Comparison of ENCODE assay signal across 22 cellular contexts in the genomic region with DNA sequence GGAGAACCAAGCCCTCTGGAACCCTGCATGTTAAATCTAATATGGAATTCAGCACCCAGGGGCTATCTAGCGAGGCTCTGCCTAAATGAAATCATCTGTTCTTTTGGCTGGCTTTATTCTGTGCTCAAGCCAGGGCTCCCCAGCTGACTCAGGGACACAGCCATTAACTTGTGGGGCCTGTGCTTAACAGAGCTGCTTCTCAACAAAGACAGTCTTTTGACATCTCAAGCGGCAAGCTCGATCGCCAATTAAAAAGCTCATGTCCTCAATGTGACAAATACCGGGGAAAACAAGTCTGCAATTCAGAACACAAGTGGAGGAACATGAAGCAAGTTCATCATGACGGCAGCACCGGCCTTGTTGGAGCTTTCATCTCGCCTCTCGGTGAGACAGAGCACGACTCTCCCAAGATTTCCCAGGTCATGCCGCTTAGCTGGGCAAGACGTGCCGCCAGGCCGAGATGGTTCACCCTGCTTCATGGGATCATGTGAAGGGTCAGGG.
DNase-seq lines count a peak whose midpoint lies in the region; ATAC-seq and TF ChIP-seq lines count a peak whose summit lies in the region.
"Had no signal": no experiment of that assay in that cellular context is flagged by ENCODE, and none has a peak within 500 bp of the region (broad histone marks: within the 10 kb centered on the region; RNA-seq: fewer than 3 reads in every experiment).

No MANE protein-coding gene starts in this region.

- no peak overlapping the region for H2AFZ ChIP-seq in OCI-LY3 (ENCODE audit: low read depth, low read length)

- H3K4me1 ChIP-seq in OCI-LY3 (ENCODE audit: low read length) (peaks cover 24% of the 10 kb centered on the region), gastroesophageal sphincter (peaks cover 0 to 54% (median 11%) of the 10 kb centered on the region in 3 donors)

- no peak overlapping the region for H3K27ac ChIP-seq in OCI-LY3 (ENCODE audit: low read length)
- H3K27ac ChIP-seq in gastroesophageal sphincter = peak overlapping the region in 1 of 4 donors; percentile 10
- H3K27ac ChIP-seq: epithelial cell of prostate, foreskin keratinocyte, KMS-11 had no signal

- TF ChIP-seq POLR2A in gastroesophageal sphincter (IDR thresholded peaks at IDR 0.05) = no peak

- DNase-seq in epidermal melanocyte (ENCODE audit: insufficient read length, low spot score) (peak; percentile 46), left ventricle myocardium superior (no peak), SIG-M5 (lab: John Stamatoyannopoulos, UW) (no peak)
- DNase-seq in stimulated activated CD8-positive, alpha-beta memory T cell treated with anti-CD3 and anti-CD28 coated beads, Interleukin-4, amount 100 ng/mL, for 48 hours = peak; percentile 7
- DNase-seq in stimulated activated CD4-positive, alpha-beta T cell treated with anti-CD3 and anti-CD28 coated beads, Interleukin-4, amount 100 ng/mL, for 4 hours = no peak
- DNase-seq: activated CD4-positive, alpha-beta T cell treated with anti-CD3 and anti-CD28 coated beads, Interleukin-2, amount 10 ng/mL, durations not matched to agents 24 days and 14 days; activated naive CD4-positive, alpha-beta T cell; activated T-cell treated with anti-CD3 and anti-CD28 coated beads, Interleukin-2, amount 50 U/mL, for 48 hours; DMS79 treated with DMSO at 0.1 percent for 48 hours; effector CD4-positive, alpha-beta T cell; foreskin keratinocyte; natural killer cell; NCI-H1436 treated with DMSO at 0.1 percent for 48 hours; NCI-H446 treated with DMSO at 0.1 percent for 48 hours; SHP77; stimulated activated CD4-positive, alpha-beta T cell treated with anti-CD3 and anti-CD28 coated beads, Interleukin-4, amount 100 ng/mL, for 24 hours; stimulated activated naive CD4-positive, alpha-beta T cell had no signal

- H4K20me1 ChIP-seq in OCI-LY3 (ENCODE audit: insufficient read depth, low read length) = no peaks in the 10 kb centered on the region

- WGBS in gastroesophageal sphincter (ENCODE audit: low coverage in 1 of 2), 2 donors = 86 to 96% methylated on average over 1 to 9 of the region's 14 CpGs

- H3K4me3 ChIP-seq in OCI-LY3 (ENCODE audit: low read length) (no peak overlapping the region), gastroesophageal sphincter (no peak overlapping the region)

- no peak overlapping the region for H3K9ac ChIP-seq in OCI-LY3 (ENCODE audit: low read length)
- H3K9ac ChIP-seq: KMS-11 had no signal

- TF ChIP-seq EP300 in gastroesophageal sphincter (IDR thresholded peaks at IDR 0.05) = no peak

- H3K27me3 ChIP-seq in OCI-LY3 (ENCODE audit: low read depth, low read length) = no peaks in the 10 kb centered on the region; the same call in 1 of the 2 replicates
- H3K27me3 ChIP-seq in gastroesophageal sphincter = no peaks in the 10 kb centered on the region

- H3K79me2 ChIP-seq in OCI-LY3 (ENCODE audit: low read length) = no peaks in the 10 kb centered on the region

- no peak for TF ChIP-seq CTCF in OCI-LY3 (IDR thresholded peaks at IDR 0.05; ENCODE audit: low read depth, low read length)
- TF ChIP-seq CTCF in gastroesophageal sphincter (IDR thresholded peaks at IDR 0.05) = no peak

- ATAC-seq in left ventricle myocardium superior (peak; percentile 87), gastroesophageal sphincter (no peak), HG02571 (IDR thresholded peaks at IDR 0.05; ENCODE audit: unreplicated experiment) (no peak)
- ATAC-seq: foreskin keratinocyte, natural killer cell had no signal

- H3K9me3 ChIP-seq in OCI-LY3 (ENCODE audit: insufficient read depth, low read length) = no peaks in the 10 kb centered on the region
- no peaks in the 10 kb centered on the region for H3K9me3 ChIP-seq in gastroesophageal sphincter

- peak overlapping the region; percentile 47; the same call in 1 of the 2 replicates for H3K4me2 ChIP-seq in OCI-LY3 (ENCODE audit: low read length)
- H3K4me2 ChIP-seq: KMS-11 had no signal

- H3K36me3 ChIP-seq in OCI-LY3 (replicated peaks; ENCODE audit: low read depth, low read length) (no peaks in the 10 kb centered on the region), gastroesophageal sphincter (no peaks in the 10 kb centered on the region)

- intact Hi-C loops in left ventricle myocardium superior (cut with micrococcal nuclease) = no loop called here

Comparison
In these comparisons a context has a peak if more than half of its experiments do, and no peak if none do; other contexts are left out.
1. DNase-seq: peak in epidermal melanocyte (single experiment) and stimulated activated CD8-positive, alpha-beta memory T cell treated with anti-CD3 and anti-CD28 coated beads, Interleukin-4, amount 100 ng/mL, for 48 hours (single experiment); none in left ventricle myocardium superior (single experiment), SIG-M5 (single experiment) and stimulated activated CD4-positive, alpha-beta T cell treated with anti-CD3 and anti-CD28 coated beads, Interleukin-4, amount 100 ng/mL, for 4 hours (0 of 2).